Comparison of ENCODE assay signal across 11 cellular contexts in genomic region chr7:128832880-128833147, GRCh38. TPM values are rescaled to one million over a fixed set of nuclear protein-coding genes. Genes with fewer than 3 reads are reported as not detected.
DNase-seq lines count a peak whose midpoint lies in the region; ATAC-seq and TF ChIP-seq lines count a peak whose summit lies in the region.
"Had no signal": no experiment of that assay in that cellular context is flagged by ENCODE, and none has a peak within 500 bp of the region (broad histone marks: within the 10 kb centered on the region; RNA-seq: fewer than 3 reads in every experiment).

No MANE protein-coding gene starts in this region.

- H3K27ac Mint-ChIP-seq in brain: peak overlapping the region; percentile 90 to 98 (median 93)
- H3K27ac Mint-ChIP-seq: stimulated activated naive CD8-positive, alpha-beta T cell treated with anti-CD3 and anti-CD28 coated beads, Interleukin-15, amount 100 ng/mL, for 72 hours; T-helper 17 cell had no signal

- no peaks in the 10 kb centered on the region for H3K27me3 ChIP-seq in GM23248 (replicated peaks; ENCODE audit: insufficient read depth)
- no peaks in the 10 kb centered on the region for H3K27me3 ChIP-seq in kidney epithelial cell (ENCODE audit: control insufficient read depth, insufficient read depth, low read length)
- no peaks in the 10 kb centered on the region for H3K27me3 ChIP-seq in smooth muscle cell (ENCODE audit: low read depth)

- peak overlapping the region; percentile 93 for H3K4me2 ChIP-seq in GM23248 (ENCODE audit: unreplicated experiment)
- peak overlapping the region; percentile 91 for H3K4me2 ChIP-seq in smooth muscle cell

- H3K9me3 Mint-ChIP-seq in brain: no peaks in the 10 kb centered on the region
- H3K9me3 Mint-ChIP-seq: stimulated activated naive CD8-positive, alpha-beta T cell treated with anti-CD3 and anti-CD28 coated beads, Interleukin-15, amount 100 ng/mL, for 72 hours had no signal

- 31 to 34% methylated on average over 2 of the region's 2 CpGs for WGBS in GM23248 (ENCODE audit: low coverage in 1 of 2, low lambda C conversion rate in 2 of 2, missing lambda C conversion rate in 2 of 2), 2 experiments
- 33% methylated on average over 2 of the region's 2 CpGs for WGBS in smooth muscle cell (ENCODE audit: low lambda C conversion rate)

- H3K4me3 ChIP-seq in GM23248: peak overlapping the region; percentile 99
- peak overlapping the region; percentile 59 for H3K4me3 ChIP-seq in kidney epithelial cell (ENCODE audit: low read depth, low read length)
- H3K4me3 ChIP-seq in smooth muscle cell: peak overlapping the region; percentile 81

- H3K4me3 Mint-ChIP-seq in brain: peak overlapping the region in 4 of 5 experiments; percentile 13 to 87 (median 84)
- H3K4me3 Mint-ChIP-seq: stimulated activated naive CD8-positive, alpha-beta T cell treated with anti-CD3 and anti-CD28 coated beads, Interleukin-15, amount 100 ng/mL, for 72 hours; T-helper 17 cell had no signal

- H3K79me2 ChIP-seq in GM23248 (ENCODE audit: insufficient read depth): peaks cover 65% of the 10 kb centered on the region
- H3K79me2 ChIP-seq in smooth muscle cell (ENCODE audit: low read depth): peaks cover 3% of the 10 kb centered on the region

- no peak for ATAC-seq in GM21825 (IDR thresholded peaks at IDR 0.05; ENCODE audit: unreplicated experiment)
- no peak for ATAC-seq in GM18511 (IDR thresholded peaks at IDR 0.05; ENCODE audit: unreplicated experiment)
- ATAC-seq: T-helper 17 cell had no signal

- peaks cover 55% of the 10 kb centered on the region for H3F3A ChIP-seq in GM23248 (ENCODE audit: insufficient read depth)
- peaks cover 16% of the 10 kb centered on the region for H3F3A ChIP-seq in smooth muscle cell (ENCODE audit: low read depth)

- peaks cover 8% of the 10 kb centered on the region for H3K27me3 Mint-ChIP-seq in brain

- in situ Hi-C loops in GM23248 (cut with MboI): no loop called here

- no peaks in the 10 kb centered on the region for H3K9me3 ChIP-seq in GM23248 (ENCODE audit: low read depth)
- H3K9me3 ChIP-seq in smooth muscle cell (replicated peaks; ENCODE audit: low read depth): no peaks in the 10 kb centered on the region

- H3K9me2 ChIP-seq in GM23248 (ENCODE audit: insufficient read depth): no peaks in the 10 kb centered on the region

- H3K36me3 ChIP-seq in GM23248 (ENCODE audit: low read depth) (peaks cover 21% of the 10 kb centered on the region; the same call in 1 of the 2 replicates), kidney epithelial cell (ENCODE audit: control insufficient read depth, insufficient read depth, low read length) (peaks cover 1% of the 10 kb centered on the region), smooth muscle cell (ENCODE audit: low read depth) (no peaks in the 10 kb centered on the region)

- H3K9ac ChIP-seq in GM23248: peak overlapping the region; percentile 92
- peak overlapping the region; percentile 83 for H3K9ac ChIP-seq in smooth muscle cell (ENCODE audit: low read depth)

- DNase-seq in GM23248 (no peak), kidney epithelial cell (ENCODE audit: low read depth) (no peak), smooth muscle cell (lab: John Stamatoyannopoulos, UW; ENCODE audit: unreplicated experiment) (no peak), COLO829 (ENCODE audit: low spot score) (no peak), activated T-cell treated with anti-CD3 and anti-CD28 coated beads for 4 hours (no peak)
- DNase-seq: effector memory CD4-positive, alpha-beta T cell; stimulated activated naive CD8-positive, alpha-beta T cell treated with anti-CD3 and anti-CD28 coated beads, Interleukin-15, amount 100 ng/mL, for 72 hours; T-helper 17 cell had no signal

- H3K4me1 ChIP-seq in GM23248 (ENCODE audit: insufficient read depth) (peaks cover 39% of the 10 kb centered on the region), smooth muscle cell (ENCODE audit: low read depth) (peaks cover 50% of the 10 kb centered on the region)

- H4K20me1 ChIP-seq in GM23248 (ENCODE audit: insufficient read depth) (no peaks in the 10 kb centered on the region), smooth muscle cell (ENCODE audit: low read depth) (peaks cover 58% of the 10 kb centered on the region)

- TF ChIP-seq CTCF in brain (conservative IDR thresholded peaks at IDR 0.05) (no peak), kidney epithelial cell (IDR thresholded peaks at IDR 0.05; ENCODE audit: insufficient read depth, low read length, poor library complexity, severe bottlenecking) (no peak), smooth muscle cell (IDR thresholded peaks at IDR 0.05; ENCODE audit: borderline replicate concordance, insufficient read depth, poor library complexity, severe bottlenecking) (no peak)

- peaks cover 72% of the 10 kb centered on the region for H3K4me1 Mint-ChIP-seq in brain

- peaks cover 4% of the 10 kb centered on the region for H3K36me3 Mint-ChIP-seq in brain

- H2AFZ ChIP-seq in GM23248: no peak overlapping the region
- no peak overlapping the region for H2AFZ ChIP-seq in smooth muscle cell (ENCODE audit: low read depth)

- H3K27ac ChIP-seq in GM23248 (peak overlapping the region; percentile 90), smooth muscle cell (ENCODE audit: low read depth) (peak overlapping the region; percentile 50)

RNA-seq across cellular contexts. Expression of gene FLNC, which starts 2.6 kb away (rescaled TPM):
- 304 and 353 TPM in 2 replicates for total RNA-seq in GM23248 (2014; rRNA removed; shearing (Covaris generic))
- polyA plus RNA-seq in GM23248 (2016; fragmentation: Nextera tagmentation; extraction: Ambion mirVana): 74.0 and 75.1 TPM in 2 replicates
- 7.8 TPM for polyA plus RNA-seq in brain (ENCODE audit: insufficient read depth, low read depth, low replicate concordance)
- 243 and 267 TPM in 2 replicates for total RNA-seq in kidney epithelial cell
- 26.9 and 34.2 TPM in 2 replicates for total RNA-seq in smooth muscle cell
- 31.7 and 38.6 TPM in 2 replicates for polyA plus RNA-seq in smooth muscle cell

RNA-seq across cellular contexts. Expression of gene ATP6V1F, which starts 29.8 kb away (rescaled TPM):
- 96.5 and 124 TPM in 2 replicates for total RNA-seq in GM23248 (2014; rRNA removed; shearing (Covaris generic))
- 243 and 264 TPM in 2 replicates for polyA plus RNA-seq in GM23248 (2016; fragmentation: Nextera tagmentation; extraction: Ambion mirVana)
- 392 TPM for polyA plus RNA-seq in brain (ENCODE audit: insufficient read depth, low read depth, low replicate concordance)
- 211 and 225 TPM in 2 replicates for total RNA-seq in kidney epithelial cell
- total RNA-seq in smooth muscle cell: 131 TPM in 2 replicates
- 317 and 325 TPM in 2 replicates for polyA plus RNA-seq in smooth muscle cell

RNA-seq across cellular contexts. Expression of gene CCDC136, which starts 41.0 kb away (rescaled TPM):
- 3.1 and 3.8 TPM in 2 replicates for total RNA-seq in GM23248 (2014; rRNA removed; shearing (Covaris generic))
- polyA plus RNA-seq in GM23248 (2016; fragmentation: Nextera tagmentation; extraction: Ambion mirVana) (2.8 and 3.9 TPM in 2 replicates), brain (ENCODE audit: insufficient read depth, low read depth, low replicate concordance) (33.2 TPM), smooth muscle cell (3.1 and 4.7 TPM in 2 replicates)
- total RNA-seq in kidney epithelial cell (7.1 and 7.2 TPM in 2 replicates), smooth muscle cell (2.7 and 3.2 TPM in 2 replicates)

RNA-seq across cellular contexts. Expression of gene OPN1SW, which starts 57.2 kb away (rescaled TPM):
- total RNA-seq in GM23248 (2014; rRNA removed; shearing (Covaris generic)): not detected in 2 replicates
- polyA plus RNA-seq in GM23248 (2016; fragmentation: Nextera tagmentation; extraction: Ambion mirVana): 2.2 and 2.6 TPM in 2 replicates
- polyA plus RNA-seq in brain (ENCODE audit: insufficient read depth, low read depth, low replicate concordance): not detected
- not detected in 2 replicates for total RNA-seq in kidney epithelial cell
- not detected in 2 replicates for total RNA-seq in smooth muscle cell
- polyA plus RNA-seq in smooth muscle cell: 1.7 and 4.0 TPM in 2 replicates
- total RNA-seq: T-helper 17 cell had no signal
